In the genomic region with DNA sequence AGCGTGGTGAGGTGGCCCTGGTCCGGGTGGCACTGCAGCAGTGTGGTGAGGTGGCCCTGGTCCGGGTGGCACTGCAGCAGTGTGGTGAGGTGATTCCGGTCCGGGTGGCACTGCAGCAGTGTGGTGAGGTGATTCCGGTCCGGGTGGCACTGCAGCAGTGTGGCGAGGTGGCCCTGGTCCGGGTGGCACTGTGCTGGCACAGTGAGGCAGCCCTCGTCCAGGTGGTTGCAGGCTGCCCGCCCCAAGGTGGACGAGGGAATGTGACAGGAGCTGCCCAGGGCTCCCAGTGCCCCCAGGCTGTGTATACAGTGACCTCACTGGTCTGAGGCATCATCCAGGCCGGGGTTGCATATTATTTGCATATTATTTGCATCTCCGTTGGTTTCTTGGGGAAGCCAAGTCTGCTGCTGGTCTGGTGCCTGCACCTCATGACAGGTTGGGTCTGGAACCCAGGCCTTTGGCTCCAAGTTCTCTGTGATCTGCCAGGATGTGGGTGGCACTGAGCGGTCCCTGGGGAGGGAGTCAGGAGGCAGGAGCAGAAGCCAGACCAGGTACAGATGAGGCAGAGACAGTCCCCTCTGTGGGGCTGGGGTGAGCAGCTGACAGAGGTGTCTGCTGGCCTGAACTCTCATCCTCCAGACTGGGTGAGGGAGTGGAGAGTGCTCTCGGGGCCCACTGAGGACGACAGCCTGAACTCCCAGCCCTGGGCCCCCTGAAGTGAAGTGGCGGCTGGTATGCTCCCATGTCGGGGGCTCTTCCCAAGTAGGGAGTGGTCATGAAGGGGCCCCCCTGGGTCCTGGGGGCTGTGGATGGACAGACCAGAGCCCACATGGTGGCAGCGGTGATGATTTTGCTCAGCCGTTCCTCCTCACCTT, we compare ENCODE assay signal across 12 cellular contexts.
"Had no signal": no experiment of that assay in that cellular context is flagged by ENCODE, and none has a peak within 500 bp of the region (broad histone marks: within the 10 kb centered on the region; RNA-seq: fewer than 3 reads in every experiment).

No MANE protein-coding gene starts in this region.

- H3K9me3 ChIP-seq: heart left ventricle, left lung had no signal

- DNase-seq: activated B cell treated with CpG ODN at 0.5 μM for 24 hours; activated CD4-positive, alpha-beta T cell treated with anti-CD3 and anti-CD28 coated beads, Interleukin-2, amount 10 ng/mL, durations not matched to agents 24 days and 14 days; activated CD8-positive, alpha-beta memory T cell treated with anti-CD3 and anti-CD28 coated beads, Interleukin-2, amount 50 U/mL, for 48 hours; activated T-cell treated with anti-CD3 and anti-CD28 coated beads, Interleukin-2, amount 50 U/mL, for 72 hours; mesendoderm; nephron progenitor cell; stimulated activated CD4-positive, alpha-beta T cell treated with anti-CD3 and anti-CD28 coated beads, Interleukin-2, amount 100 ng/mL, for 48 hours; T-helper 2 cell had no signal

- H3K4me3 ChIP-seq: dorsolateral prefrontal cortex, heart left ventricle, left lung had no signal

- H3K27ac ChIP-seq: dorsolateral prefrontal cortex, heart left ventricle, left lung had no signal

- ATAC-seq: activated T-cell treated with anti-CD3 and anti-CD28 coated beads, Interleukin-2, amount 50 U/mL, for 72 hours; heart left ventricle; left lung; stimulated activated memory B cell treated with anti-CD40 and anti-IgM and Interleukin-4, amounts not matched to agents 10 μg/mL and 1 μg/mL and 100 μg/mL, for 72 hours had no signal

- H3K4me1 ChIP-seq: left lung had no signal

- H3K36me3 ChIP-seq: heart left ventricle, left lung had no signal
